ENCODE assay signal across 10 cellular contexts in the genomic region with DNA sequence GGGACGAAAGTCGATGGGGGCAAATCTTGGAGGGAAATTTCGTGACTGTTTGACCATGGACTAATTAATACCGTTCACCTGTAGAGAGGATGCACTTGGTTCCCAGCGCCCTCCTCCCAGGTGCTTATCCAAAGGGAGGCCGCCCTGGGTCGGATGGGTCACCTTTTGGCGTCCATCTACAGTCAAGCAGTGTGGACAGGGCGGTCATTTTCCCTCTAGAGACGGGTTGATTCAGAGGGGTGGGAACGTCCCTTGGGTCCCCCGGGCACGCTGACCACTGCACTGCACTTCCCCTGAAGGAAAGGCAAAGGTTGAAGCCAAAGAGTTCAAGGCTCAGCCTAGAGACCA. TPM values are rescaled to one million over a fixed set of nuclear protein-coding genes. Genes with fewer than 3 reads are reported as not detected.
A peak's percentile ranks its signal among the peaks of the same experiment; 100 is the strongest.
DNase-seq lines count a peak whose midpoint lies in the region; ATAC-seq and TF ChIP-seq lines count a peak whose summit lies in the region.
"Had no signal": no experiment of that assay in that cellular context is flagged by ENCODE, and none has a peak within 500 bp of the region (broad histone marks: within the 10 kb centered on the region; RNA-seq: fewer than 3 reads in every experiment).

No MANE protein-coding gene starts in this region.

- TF ChIP-seq CTCF in tibial nerve (IDR thresholded peaks at IDR 0.05) (no peak), GM13977 (IDR thresholded peaks at IDR 0.05; ENCODE audit: extremely low read depth, insufficient read depth, missing control alignments) (no peak)

- WGBS in tibial nerve, 2 donors, result 11 to 19% methylated on average over 12 to 13 of the region's 13 CpGs

- CTCF ChIA-PET in activated naive CD4-positive, alpha-beta T cell treated with anti-CD3 and anti-CD28 coated beads, Interleukin-2, amount 10 ng/mL, durations not matched to agents 7 days and 5 days (lab: Charles Lee), result no interaction called here

- H3K27ac Mint-ChIP-seq in activated naive CD4-positive, alpha-beta T cell treated with anti-CD3 and anti-CD28 coated beads, Interleukin-2, amount 10 ng/mL, durations not matched to agents 7 days and 5 days, result no peak overlapping the region
- no peak overlapping the region for H3K27ac Mint-ChIP-seq in dendritic cell treated with granulocyte-macrophage colony-stimulating factor and Interleukin-4, amounts not matched to agents 40 ng/mL and 50 ng/mL, for 4 days

- H3K36me3 ChIP-seq in muscle layer of duodenum (ENCODE audit: control insufficient read depth in 1 of 2, insufficient read depth in 2 of 2, low read length in 2 of 2), result no peaks in the 10 kb centered on the region
- no peaks in the 10 kb centered on the region for H3K36me3 ChIP-seq in tibial nerve

- intact Hi-C loops in dendritic cell treated with granulocyte-macrophage colony-stimulating factor and Interleukin-4, amounts not matched to agents 40 ng/mL and 50 ng/mL, for 4 days (cut with micrococcal nuclease), result no loop called here

- in situ Hi-C loops in GM13977 (cut with MboI; ENCODE audit: low pct_unique_long_range_greater_than_20kb, low sequenced_read_pairs, unreplicated experiment), result no loop called here

- peaks cover 23% of the 10 kb centered on the region for H3K27me3 ChIP-seq in muscle layer of duodenum (ENCODE audit: low read depth, low read length)
- peaks cover 0 to 61% of the 10 kb centered on the region in 2 donors for H3K27me3 ChIP-seq in tibial nerve

- peaks cover 26% of the 10 kb centered on the region for H3K4me1 Mint-ChIP-seq in activated naive CD4-positive, alpha-beta T cell treated with anti-CD3 and anti-CD28 coated beads, Interleukin-2, amount 10 ng/mL, durations not matched to agents 7 days and 5 days
- peaks cover 48% of the 10 kb centered on the region for H3K4me1 Mint-ChIP-seq in dendritic cell treated with granulocyte-macrophage colony-stimulating factor and Interleukin-4, amounts not matched to agents 40 ng/mL and 50 ng/mL, for 4 days (ENCODE audit: low read depth)

- H3K4me3 Mint-ChIP-seq in activated naive CD4-positive, alpha-beta T cell treated with anti-CD3 and anti-CD28 coated beads, Interleukin-2, amount 10 ng/mL, durations not matched to agents 7 days and 5 days, result peak overlapping the region; percentile 60
- H3K4me3 Mint-ChIP-seq in dendritic cell treated with granulocyte-macrophage colony-stimulating factor and Interleukin-4, amounts not matched to agents 40 ng/mL and 50 ng/mL, for 4 days, result peak overlapping the region; percentile 78

- peaks cover 71% of the 10 kb centered on the region for H3K27me3 Mint-ChIP-seq in activated naive CD4-positive, alpha-beta T cell treated with anti-CD3 and anti-CD28 coated beads, Interleukin-2, amount 10 ng/mL, durations not matched to agents 7 days and 5 days
- H3K27me3 Mint-ChIP-seq in dendritic cell treated with granulocyte-macrophage colony-stimulating factor and Interleukin-4, amounts not matched to agents 40 ng/mL and 50 ng/mL, for 4 days, result peaks cover 91% of the 10 kb centered on the region

- H3K9me3 Mint-ChIP-seq in activated naive CD4-positive, alpha-beta T cell treated with anti-CD3 and anti-CD28 coated beads, Interleukin-2, amount 10 ng/mL, durations not matched to agents 7 days and 5 days, result no peaks in the 10 kb centered on the region
- H3K9me3 Mint-ChIP-seq in dendritic cell treated with granulocyte-macrophage colony-stimulating factor and Interleukin-4, amounts not matched to agents 40 ng/mL and 50 ng/mL, for 4 days, result peaks cover 9% of the 10 kb centered on the region

- DNase-seq in activated naive CD4-positive, alpha-beta T cell treated with anti-CD3 and anti-CD28 coated beads, Interleukin-2, amount 10 ng/mL, durations not matched to agents 7 days and 5 days, result no peak
- no peak for DNase-seq in activated naive CD4-positive, alpha-beta T cell treated with Interleukin-2 at 50 U/mL for 16 hours
- DNase-seq in tibial nerve (ENCODE audit: low spot score in 2 of 2) (no peak), SHP77 treated with DMSO at 0.1 percent for 48 hours (lab: John Stamatoyannopoulos, UW) (no peak), GM13977 (ENCODE audit: low spot score) (no peak)
- DNase-seq: activated CD4-positive, alpha-beta T cell treated with anti-CD3 and anti-CD28 coated beads, Interleukin-2, amount 50 U/mL, for 4 hours had no signal

- TF ChIP-seq EP300 in tibial nerve (IDR thresholded peaks at IDR 0.05), result no peak

- H3K9me3 ChIP-seq in muscle layer of duodenum (ENCODE audit: control insufficient read depth in 1 of 2, low read length in 2 of 2), result no peaks in the 10 kb centered on the region
- no peaks in the 10 kb centered on the region for H3K9me3 ChIP-seq in tibial nerve

- TF ChIP-seq POLR2A in tibial nerve (IDR thresholded peaks at IDR 0.05), result no peak

- H3K4me3 ChIP-seq in muscle layer of duodenum (ENCODE audit: low read depth in 1 of 2, low read length in 2 of 2) (peak overlapping the region; percentile 89 to 95), tibial nerve (peak overlapping the region in 3 of 4 donors; percentile 43 to 60 (median 47))
- H3K4me3 ChIP-seq: K562 had no signal

- peaks cover 3 to 41% of the 10 kb centered on the region in 2 donors for H3K4me1 ChIP-seq in muscle layer of duodenum (ENCODE audit: control insufficient read depth in 1 of 2, insufficient read depth in 2 of 2, low read length in 2 of 2)
- peaks cover 0 to 40% (median 23%) of the 10 kb centered on the region in 4 donors for H3K4me1 ChIP-seq in tibial nerve

- no peak for ATAC-seq in GM21619 (IDR thresholded peaks at IDR 0.05; ENCODE audit: unreplicated experiment)
- ATAC-seq: K562 had no signal

- peak overlapping the region; percentile 56 for H3K27ac ChIP-seq in muscle layer of duodenum (ENCODE audit: low read length)
- no peak overlapping the region for H3K27ac ChIP-seq in tibial nerve

- H3K36me3 Mint-ChIP-seq in activated naive CD4-positive, alpha-beta T cell treated with anti-CD3 and anti-CD28 coated beads, Interleukin-2, amount 10 ng/mL, durations not matched to agents 7 days and 5 days, result peaks cover 5% of the 10 kb centered on the region
- no peaks in the 10 kb centered on the region for H3K36me3 Mint-ChIP-seq in dendritic cell treated with granulocyte-macrophage colony-stimulating factor and Interleukin-4, amounts not matched to agents 40 ng/mL and 50 ng/mL, for 4 days (ENCODE audit: low read depth)

RNA-seq across cellular contexts. Expression of a gene that starts 2.0 kb away (rescaled TPM):
- total RNA-seq in tibial nerve, result 1 to 10 TPM in 2 of 4 donors, under 1 TPM in 1, not detected in 1; 0.42 to 6.6 (median 4.8) TPM
- total RNA-seq: K562 had no signal
